Comparison of ENCODE assay signal across 25 cellular contexts in genomic region chr7:41328131-41328530, GRCh38.
"Had no signal": no experiment of that assay in that cellular context is flagged by ENCODE, and none has a peak within 500 bp of the region (broad histone marks: within the 10 kb centered on the region; RNA-seq: fewer than 3 reads in every experiment).

No MANE protein-coding gene starts in this region.

- H3K4me2 ChIP-seq: hepatocyte had no signal

- DNase-seq: activated CD4-positive, alpha-beta memory T cell treated with anti-CD3 and anti-CD28 coated beads for 36 hours; activated CD4-positive, alpha-beta T cell treated with anti-CD3 and anti-CD28 coated beads, Interleukin-2, amount 10 ng/mL, durations not matched to agents 24 days and 14 days; activated CD4-positive, CD25-positive, alpha-beta regulatory T cell treated with anti-CD3 and anti-CD28 coated beads, Interleukin-2, amount 50 U/mL, for 72 hours; activated CD8-positive, alpha-beta memory T cell treated with anti-CD3 and anti-CD28 coated beads, Interleukin-2, amount 50 U/mL, for 4 hours; activated gamma-delta T cell; activated naive CD4-positive, alpha-beta T cell treated with anti-CD3 and anti-CD28 coated beads, Interleukin-2, amount 10 ng/mL, durations not matched to agents 7 days and 5 days; activated T-cell treated with anti-CD3 and anti-CD28 coated beads, Interleukin-2, amount 50 U/mL, for 1 hour; amygdala; caudate nucleus; cortex of kidney; islet precursor cell; left ventricle myocardium inferior; right lobe of liver; stimulated activated CD4-positive, alpha-beta T cell treated with anti-CD3 and anti-CD28 coated beads, Interleukin-12 subunit alpha, Interleukin-12 subunit beta, amount 100 ng/mL, for 4 hours; stimulated activated CD4-positive, alpha-beta T cell treated with anti-CD3 and anti-CD28 coated beads, Interleukin-4, amount 100 ng/mL, for 1 hour; stimulated activated naive CD8-positive, alpha-beta T cell treated with anti-CD3 and anti-CD28 coated beads, Interleukin-15, amount 100 ng/mL, for 72 hours; substantia nigra; T1000; WERI-Rb-1 had no signal

- H3K36me3 ChIP-seq: gastroesophageal sphincter, left ventricle myocardium inferior, neutrophil, right lobe of liver, WERI-Rb-1 had no signal

- ATAC-seq: esophagus mucosa; gastroesophageal sphincter; right lobe of liver; stimulated activated effector memory CD8-positive, alpha-beta T cell treated with anti-CD3 and anti-CD28 coated beads, Interleukin-12 subunit alpha, Interleukin-12 subunit beta, amount 100 ng/mL, for 72 hours; stimulated activated naive CD8-positive, alpha-beta T cell treated with anti-CD3 and anti-CD28 coated beads, Interleukin-15, amount 100 ng/mL, for 72 hours had no signal

- H3K4me1 ChIP-seq: gastroesophageal sphincter, left ventricle myocardium inferior, right lobe of liver had no signal

- H3K27me3 ChIP-seq: gastroesophageal sphincter, hepatocyte, neutrophil, right lobe of liver had no signal

- H3K79me2 ChIP-seq: hepatocyte had no signal

- H3K9me3 ChIP-seq: gastroesophageal sphincter, left ventricle myocardium inferior, neutrophil, right lobe of liver had no signal

- H3K4me3 ChIP-seq: gastroesophageal sphincter, hepatocyte, left ventricle myocardium inferior, lung, right lobe of liver had no signal

- H3K27ac ChIP-seq: gastroesophageal sphincter, hepatocyte, left ventricle myocardium inferior, neutrophil, right lobe of liver, WERI-Rb-1 had no signal

- H2AFZ ChIP-seq: hepatocyte had no signal
